In the genomic region with DNA sequence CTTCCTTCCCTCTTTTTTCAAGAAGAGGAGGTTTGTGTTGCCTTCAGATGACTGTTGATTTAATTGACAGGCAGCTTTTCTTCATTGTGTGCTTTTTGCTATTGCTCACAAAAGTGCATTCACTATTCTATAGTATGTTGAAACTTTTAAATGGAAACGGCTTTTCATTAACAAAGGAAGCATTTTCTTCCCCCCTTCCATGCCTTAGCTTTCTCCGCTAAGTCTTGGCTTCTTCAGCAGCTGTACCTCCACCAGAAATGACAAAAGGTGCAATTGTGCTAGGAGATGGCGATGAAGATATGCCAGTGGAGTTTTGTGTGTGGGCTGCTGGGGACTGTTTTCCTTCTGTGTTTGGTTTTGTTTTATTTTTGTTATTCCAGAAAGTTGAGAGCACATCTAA, we compare ENCODE assay signal across 18 cellular contexts. TPM values are rescaled to one million over a fixed set of nuclear protein-coding genes. Genes with fewer than 3 reads are reported as not detected.
DNase-seq lines count a peak whose midpoint lies in the region; ATAC-seq and TF ChIP-seq lines count a peak whose summit lies in the region.
"Had no signal": no experiment of that assay in that cellular context is flagged by ENCODE, and none has a peak within 500 bp of the region (broad histone marks: within the 10 kb centered on the region; RNA-seq: fewer than 3 reads in every experiment).

No MANE protein-coding gene starts in this region.

- peaks cover 20% of the 10 kb centered on the region for H3F3A ChIP-seq in SK-N-SH (replicated peaks; ENCODE audit: insufficient read depth)

- H3K4me1 Mint-ChIP-seq in chondrocyte (ENCODE audit: low read depth) (peaks cover 37% of the 10 kb centered on the region), mesothelial cell of epicardium (peaks cover 36% of the 10 kb centered on the region)

- peak overlapping the region; percentile 45 to 77 for H3K27ac ChIP-seq in SK-N-SH (ENCODE audit: low read depth in 2 of 2, low read length in 1 of 2)
- peak overlapping the region; percentile 59 for H3K27ac ChIP-seq in urinary bladder (ENCODE audit: low read depth)
- no peak overlapping the region for H3K27ac ChIP-seq in psoas muscle

- H3K9ac ChIP-seq in SK-N-SH = no peak overlapping the region

- H3K9me3 Mint-ChIP-seq in chondrocyte (ENCODE audit: low read depth) (no peaks in the 10 kb centered on the region), mesothelial cell of epicardium (no peaks in the 10 kb centered on the region)
- H3K9me3 Mint-ChIP-seq: activated T-cell treated with anti-CD3 and anti-CD28 coated beads, Interleukin-2, amount 50 U/mL, for 24 hours; dendritic cell treated with granulocyte-macrophage colony-stimulating factor and Interleukin-4, amounts not matched to agents 40 ng/mL and 50 ng/mL, for 4 days had no signal

- H3K9me3 ChIP-seq in SK-N-SH = no peaks in the 10 kb centered on the region
- no peaks in the 10 kb centered on the region for H3K9me3 ChIP-seq in psoas muscle
- H3K9me3 ChIP-seq: mucosa of descending colon had no signal

- no peak for TF ChIP-seq EP300 in SK-N-SH (IDR thresholded peaks at IDR 0.05; ENCODE audit: borderline replicate concordance in 1 of 2, low read depth in 1 of 2, low read length in 1 of 2)

- no peak for TF ChIP-seq CTCF in SK-N-SH (IDR thresholded peaks at IDR 0.05)
- no peak for TF ChIP-seq CTCF in chondrocyte (IDR thresholded peaks at IDR 0.05)
- TF ChIP-seq CTCF in mesothelial cell of epicardium (IDR thresholded peaks at IDR 0.05; ENCODE audit: unreplicated experiment) = no peak
- TF ChIP-seq CTCF in psoas muscle (IDR thresholded peaks at IDR 0.05) = no peak

- H3K4me1 ChIP-seq in SK-N-SH (ENCODE audit: control insufficient read depth in 1 of 2, insufficient read depth in 2 of 2, low read depth in 1 of 2, low read length in 1 of 2) = peaks cover 22 to 23% of the 10 kb centered on the region in 2 experiments
- H3K4me1 ChIP-seq in urinary bladder (ENCODE audit: insufficient read depth) = no peaks in the 10 kb centered on the region
- H3K4me1 ChIP-seq in psoas muscle = peaks cover 19% of the 10 kb centered on the region

- H4K20me1 ChIP-seq in SK-N-SH (ENCODE audit: insufficient read depth) = no peaks in the 10 kb centered on the region

- intact Hi-C loops in psoas muscle (cut with DNase I) = loop anchor here in 1 of 2 donors (5.0 kb wide), 1 partner anchor 44 kb away; no protein-coding TSS in a partner anchor

- peaks cover 4% of the 10 kb centered on the region for H3K36me3 Mint-ChIP-seq in chondrocyte (ENCODE audit: low read depth)
- peaks cover 3% of the 10 kb centered on the region for H3K36me3 Mint-ChIP-seq in mesothelial cell of epicardium

- DNase-seq in SK-N-SH (no peak), chondrocyte (ENCODE audit: low spot score) (no peak), mesothelial cell of epicardium (ENCODE audit: low spot score in 2 of 2, unreplicated experiment in 2 of 2) (no peak), NCI-H510A treated with DMSO at 0.1 percent for 48 hours (lab: John Stamatoyannopoulos, UW) (no peak), psoas muscle (no peak)
- DNase-seq: activated CD4-positive, alpha-beta T cell treated with anti-CD3 and anti-CD28 coated beads for 36 hours; activated T-cell treated with anti-CD3 and anti-CD28 coated beads, Interleukin-2, amount 50 U/mL, for 24 hours; GF-D8; Kasumi-1; mucosa of descending colon; NCI-H187; NCI-H524 treated with DMSO at 0.1 percent for 48 hours; PC-3; stimulated activated naive CD4-positive, alpha-beta T cell treated with Interleukin-2 at 50 U/mL for 16 hours had no signal

- H3K36me3 ChIP-seq in SK-N-SH (replicated peaks in 1 of 2; ENCODE audit: control insufficient read depth in 1 of 2, insufficient read depth in 2 of 2, low read length in 1 of 2) (peaks cover 7 to 11% of the 10 kb centered on the region in 2 experiments), urinary bladder (ENCODE audit: insufficient read depth) (peaks cover 4% of the 10 kb centered on the region), psoas muscle (ENCODE audit: insufficient read depth in 1 of 2, low read depth in 1 of 2) (peaks cover 3 to 5% of the 10 kb centered on the region in 2 donors)

- CTCF ChIA-PET in SK-N-SH (lab: Yijun Ruan, JAX) = interaction anchor here (0.8 to 1.9 kb wide), 7 partner anchors 10 to 1332 kb away, joined by 3 to 4 read pairs (median 4); a partner anchor contains a TSS

- TF ChIP-seq RAD21 in SK-N-SH (IDR thresholded peaks at IDR 0.05; ENCODE audit: low read length) = no peak

- POLR2A ChIA-PET in SK-N-SH (lab: Yijun Ruan, JAX) = no interaction called here

- H2AFZ ChIP-seq in SK-N-SH (ENCODE audit: low read depth) = no peak overlapping the region

- H3K4me3 ChIP-seq in SK-N-SH (ENCODE audit: low read depth in 2 of 2, low read length in 1 of 2) = no peak overlapping the region
- H3K4me3 ChIP-seq in urinary bladder (ENCODE audit: low read depth, low read length) = no peak overlapping the region
- H3K4me3 ChIP-seq in psoas muscle = no peak overlapping the region
- H3K4me3 ChIP-seq: mucosa of descending colon had no signal

- H3K27me3 Mint-ChIP-seq in chondrocyte (ENCODE audit: low read depth) = no peaks in the 10 kb centered on the region
- no peaks in the 10 kb centered on the region for H3K27me3 Mint-ChIP-seq in mesothelial cell of epicardium (ENCODE audit: low read depth)
- H3K27me3 Mint-ChIP-seq: activated CD4-positive, alpha-beta T cell treated with anti-CD3 and anti-CD28 coated beads for 36 hours; activated T-cell treated with anti-CD3 and anti-CD28 coated beads, Interleukin-2, amount 50 U/mL, for 24 hours; dendritic cell treated with granulocyte-macrophage colony-stimulating factor and Interleukin-4, amounts not matched to agents 40 ng/mL and 50 ng/mL, for 4 days had no signal

- H3K27me3 ChIP-seq in SK-N-SH (ENCODE audit: insufficient read depth) (no peaks in the 10 kb centered on the region), psoas muscle (ENCODE audit: insufficient read depth in 3 of 3, low read length in 2 of 3) (no peaks in the 10 kb centered on the region)

- H3K4me3 Mint-ChIP-seq in chondrocyte (ENCODE audit: unreplicated experiment) (no peak overlapping the region), mesothelial cell of epicardium (no peak overlapping the region)
- H3K4me3 Mint-ChIP-seq: activated CD4-positive, alpha-beta T cell treated with anti-CD3 and anti-CD28 coated beads for 36 hours; activated T-cell treated with anti-CD3 and anti-CD28 coated beads, Interleukin-2, amount 50 U/mL, for 24 hours; dendritic cell treated with granulocyte-macrophage colony-stimulating factor and Interleukin-4, amounts not matched to agents 40 ng/mL and 50 ng/mL, for 4 days had no signal

- H3K4me2 ChIP-seq in SK-N-SH = peak overlapping the region; percentile 25; the same call in 1 of the 2 replicates

- peaks cover 5% of the 10 kb centered on the region; the same call in 1 of the 2 replicates for H3K79me2 ChIP-seq in SK-N-SH (ENCODE audit: insufficient read depth)

- WGBS in SK-N-SH (ENCODE audit: low lambda C conversion rate) = 74% methylated on average over 3 of the region's 3 CpGs
- WGBS in urinary bladder = 57% methylated on average over 3 of the region's 3 CpGs
- 59 to 77% (median 77%) methylated on average over 3 of the region's 3 CpGs for WGBS in psoas muscle, 3 donors

- no peak for ATAC-seq in SK-N-SH treated with all-trans-retinoic acid at 6 μM for 48 hours
- no peak for ATAC-seq in HG03571 (IDR thresholded peaks at IDR 0.05; ENCODE audit: unreplicated experiment)
- no peak for ATAC-seq in psoas muscle
- ATAC-seq: activated CD4-positive, alpha-beta T cell treated with anti-CD3 and anti-CD28 coated beads for 36 hours had no signal

- no peaks in the 10 kb centered on the region for H3K9me2 ChIP-seq in SK-N-SH

- H3K27ac Mint-ChIP-seq in chondrocyte (ENCODE audit: unreplicated experiment) = peak overlapping the region; percentile 91
- peak overlapping the region; percentile 84 for H3K27ac Mint-ChIP-seq in mesothelial cell of epicardium
- H3K27ac Mint-ChIP-seq: activated CD4-positive, alpha-beta T cell treated with anti-CD3 and anti-CD28 coated beads for 36 hours; dendritic cell treated with granulocyte-macrophage colony-stimulating factor and Interleukin-4, amounts not matched to agents 40 ng/mL and 50 ng/mL, for 4 days had no signal

TF ChIP-seq in SK-N-SH, 30 proteins besides CTCF, POLR2A, EP300 and RAD21:
- no peak for TF ChIP-seq MXI1 (IDR thresholded peaks at IDR 0.05; ENCODE audit: low read depth, low read length)
- TF ChIP-seq GATA2 (CRISPR knock-in tag; IDR thresholded peaks at IDR 0.05) = peak; percentile 11; the same call in 1 of the 2 replicates

TF ChIP-seq in SK-N-SH treated with all-trans-retinoic acid at 6 μM for 48 hours, 23 proteins besides CTCF, POLR2A, EP300 and RAD21 (continues in another document):
- no peak for TF ChIP-seq RARB (CRISPR knock-in tag; IDR thresholded peaks at IDR 0.05)
- no peak for TF ChIP-seq ZFP30 (CRISPR knock-in tag; IDR thresholded peaks at IDR 0.05)
- TF ChIP-seq, protein P1, sequence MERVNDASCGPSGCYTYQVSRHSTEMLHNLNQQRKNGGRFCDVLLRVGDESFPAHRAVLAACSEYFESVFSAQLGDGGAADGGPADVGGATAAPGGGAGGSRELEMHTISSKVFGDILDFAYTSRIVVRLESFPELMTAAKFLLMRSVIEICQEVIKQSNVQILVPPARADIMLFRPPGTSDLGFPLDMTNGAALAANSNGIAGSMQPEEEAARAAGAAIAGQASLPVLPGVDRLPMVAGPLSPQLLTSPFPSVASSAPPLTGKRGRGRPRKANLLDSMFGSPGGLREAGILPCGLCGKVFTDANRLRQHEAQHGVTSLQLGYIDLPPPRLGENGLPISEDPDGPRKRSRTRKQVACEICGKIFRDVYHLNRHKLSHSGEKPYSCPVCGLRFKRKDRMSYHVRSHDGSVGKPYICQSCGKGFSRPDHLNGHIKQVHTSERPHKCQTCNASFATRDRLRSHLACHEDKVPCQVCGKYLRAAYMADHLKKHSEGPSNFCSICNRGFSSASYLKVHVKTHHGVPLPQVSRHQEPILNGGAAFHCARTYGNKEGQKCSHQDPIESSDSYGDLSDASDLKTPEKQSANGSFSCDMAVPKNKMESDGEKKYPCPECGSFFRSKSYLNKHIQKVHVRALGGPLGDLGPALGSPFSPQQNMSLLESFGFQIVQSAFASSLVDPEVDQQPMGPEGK (CRISPR knock-in tag; IDR thresholded peaks at IDR 0.05; ENCODE audit: borderline replicate concordance) = no peak

RNA-seq across cellular contexts. Expression of a gene that starts 52.9 kb away (rescaled TPM):
- polyA plus RNA-seq in SK-N-SH (2012; rRNA removed) (7.8 and 8.3 TPM in 2 replicates), urinary bladder (7.5 TPM), psoas muscle (1 to 10 TPM; 2.7 to 6.0 (median 5.7) TPM)
- 10.9 and 13.0 TPM in 2 replicates for polyA plus RNA-seq in SK-N-SH (2012; cell fraction: cytosol; rRNA removed)
- polyA plus RNA-seq in SK-N-SH (2012; cell fraction: nucleus; rRNA removed) = 5.7 and 11.1 TPM in 2 replicates
- total RNA-seq in chondrocyte (13.6 to 18.2 TPM (median 15.6 TPM) in 3 replicates), mesothelial cell of epicardium (28.2 to 33.1 TPM (median 28.9 TPM) in 3 replicates), urinary bladder (53.4 TPM), psoas muscle (1 to 10 TPM; 3.8 to 7.6 (median 5.8) TPM)

RNA-seq across cellular contexts. Expression of a gene that starts 55.3 kb away (rescaled TPM):
- polyA plus RNA-seq in SK-N-SH (2012; rRNA removed) (1.0 and 1.6 TPM in 2 replicates), urinary bladder (2.8 TPM), psoas muscle (under 1 TPM; 0.38 to 0.63 (median 0.52) TPM)
- polyA plus RNA-seq in SK-N-SH (2012; cell fraction: cytosol; rRNA removed) = 0.75 and 1.0 TPM in 2 replicates
- polyA plus RNA-seq in SK-N-SH (2012; cell fraction: nucleus; rRNA removed) = 2.5 and 4.3 TPM in 2 replicates
- total RNA-seq in chondrocyte (0.31 to 0.59 TPM (median 0.42 TPM) in 3 replicates), mesothelial cell of epicardium (8.2 to 10.4 TPM (median 9.7 TPM) in 3 replicates), urinary bladder (15.9 TPM), psoas muscle (1 to 10 TPM in 2 of 4 donors, under 1 TPM in 2; 0.53 to 1.2 (median 1.1) TPM)
